2 cellular contexts compared by ENCODE assay signal in genomic region chr22:44486538-44486937, GRCh38.
A peak's percentile ranks its signal among the peaks of the same experiment; 100 is the strongest.
TF ChIP-seq lines count a peak whose summit lies in the region.

No MANE protein-coding gene starts in this region.

TF ChIP-seq in IMR-90, 13 proteins besides CTCF, POLR2A, EP300 and RAD21:
- no peak for TF ChIP-seq BHLHE40 (IDR thresholded peaks at IDR 0.05; ENCODE audit: low read depth, low read length)
- TF ChIP-seq NFE2L2 (IDR thresholded peaks at IDR 0.05; ENCODE audit: low read depth, low read length): no peak
TF ChIP-seq in IMR-90: peak in this region for 0.

TF ChIP-seq in HepG2, 621 proteins besides CTCF, POLR2A, EP300 and RAD21:
- TF ChIP-seq FOSL2 (CRISPR knock-in tag; IDR thresholded peaks at IDR 0.05): 0 out of 2 replicates have a peak, but pooled peaks have one; percentile 8
- TF ChIP-seq MTF2 (CRISPR knock-in tag; IDR thresholded peaks at IDR 0.05; ENCODE audit: borderline replicate concordance): no peak
- no peak for TF ChIP-seq NFE2 (CRISPR knock-in tag; IDR thresholded peaks at IDR 0.05)
TF ChIP-seq in HepG2: peak in this region for 1.
